ENCODE assay signal across 16 cellular contexts in the genomic region with DNA sequence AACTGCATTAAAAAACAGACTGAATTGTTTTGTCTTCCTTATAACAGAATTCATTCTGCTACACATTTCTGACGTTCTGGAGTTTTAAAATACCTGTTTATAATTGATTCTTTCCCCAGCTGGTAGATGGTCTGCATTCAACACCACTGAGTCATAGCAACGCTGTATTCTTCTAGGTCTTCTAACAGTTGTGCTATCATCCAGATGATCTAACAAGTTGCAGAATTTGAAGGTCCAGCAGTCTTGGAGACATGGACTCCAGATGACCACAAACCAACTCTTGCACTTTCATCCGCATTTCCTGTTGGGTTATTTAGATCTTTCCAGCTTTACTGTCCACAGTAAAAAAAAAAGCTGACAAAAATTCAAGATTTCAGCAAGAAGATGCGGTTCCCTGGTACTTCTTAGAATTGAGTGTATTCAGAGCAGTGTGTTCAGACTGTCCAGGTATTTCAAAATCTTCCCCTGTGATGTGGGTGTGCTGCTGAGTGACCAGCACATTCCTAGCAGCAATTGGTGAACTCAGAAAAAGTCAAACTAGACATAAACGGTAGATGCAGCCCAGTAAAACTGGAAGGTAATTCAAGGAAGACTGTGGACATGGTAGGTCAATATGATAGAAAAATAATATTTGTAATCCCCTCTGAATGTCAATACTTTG. TPM values are rescaled to one million over a fixed set of nuclear protein-coding genes. Genes with fewer than 3 reads are reported as not detected.
DNase-seq lines count a peak whose midpoint lies in the region; ATAC-seq and TF ChIP-seq lines count a peak whose summit lies in the region.
"Had no signal": no experiment of that assay in that cellular context is flagged by ENCODE, and none has a peak within 500 bp of the region (broad histone marks: within the 10 kb centered on the region; RNA-seq: fewer than 3 reads in every experiment).

No MANE protein-coding gene starts in this region.

- peaks cover 4% of the 10 kb centered on the region for H3K4me1 Mint-ChIP-seq in mesothelial cell of epicardium

- no peaks in the 10 kb centered on the region for H3K27me3 ChIP-seq in Panc1 (ENCODE audit: control insufficient read depth, insufficient read depth, low read length)
- H3K27me3 ChIP-seq in psoas muscle (ENCODE audit: insufficient read depth in 3 of 3, low read length in 2 of 3), result no peaks in the 10 kb centered on the region
- H3K27me3 ChIP-seq: neutrophil, spleen had no signal

- WGBS in psoas muscle, 3 donors, result 67 to 78% (median 70%) methylated on average over 5 of the region's 5 CpGs

- H3K27ac Mint-ChIP-seq in mesothelial cell of epicardium, result no peak overlapping the region

- ATAC-seq in Panc1, result no peak
- no peak for ATAC-seq in psoas muscle
- ATAC-seq in GM18505 (IDR thresholded peaks at IDR 0.05; ENCODE audit: unreplicated experiment), result no peak
- ATAC-seq in GM19351 (IDR thresholded peaks at IDR 0.05; ENCODE audit: unreplicated experiment), result no peak

- no peak overlapping the region for H3K4me3 Mint-ChIP-seq in mesothelial cell of epicardium

- BruUV-seq in Panc1 (replicated peaks; lab: Mats Ljungman, UMichigan), result no TSS peak

- H3K9me3 ChIP-seq in Panc1 (ENCODE audit: control insufficient read depth, insufficient read depth, low read depth, low read length), result no peaks in the 10 kb centered on the region
- no peaks in the 10 kb centered on the region for H3K9me3 ChIP-seq in psoas muscle
- H3K9me3 ChIP-seq: lower lobe of right lung, neutrophil, spleen had no signal

- TF ChIP-seq POLR2A in GM18505 (IDR thresholded peaks at IDR 0.05; ENCODE audit: borderline replicate concordance, extremely low read depth, insufficient read depth, insufficient read length), result no peak

- CTCF ChIA-PET in Panc1 (lab: Charles Lee), result interaction anchor here (0.6 kb wide), 1 partner anchor 60 kb away, joined by 4 read pairs; no protein-coding TSS in a partner anchor

- H3K36me3 Mint-ChIP-seq in mesothelial cell of epicardium, result peaks cover 23% of the 10 kb centered on the region

- no peaks in the 10 kb centered on the region for H3K27me3 Mint-ChIP-seq in mesothelial cell of epicardium (ENCODE audit: low read depth)

- H3K4me1 ChIP-seq in Panc1 (ENCODE audit: control insufficient read depth, insufficient read depth, low read length) (peaks cover 36% of the 10 kb centered on the region), psoas muscle (no peaks in the 10 kb centered on the region)
- H3K4me1 ChIP-seq: lower lobe of right lung had no signal

- in situ Hi-C loops in Panc1 (cut with HindIII; ENCODE audit: low pct_unique_long_range_greater_than_20kb, low sequenced_read_pairs), result no loop called here

- intact Hi-C loops in Panc1 (cut with micrococcal nuclease; ENCODE audit: unreplicated experiment), result no loop called here
- intact Hi-C loops in psoas muscle (cut with DNase I), result no loop called here

- POLR2A ChIA-PET in Panc1 (lab: Charles Lee), result interaction anchor here (0.7 kb wide), 1 partner anchor 162 kb away, joined by 5 read pairs; no protein-coding TSS in a partner anchor

- H3K9me3 Mint-ChIP-seq in mesothelial cell of epicardium, result no peaks in the 10 kb centered on the region

- TF ChIP-seq CTCF in Panc1 (IDR thresholded peaks at IDR 0.05) (no peak), fibroblast of mammary gland (conservative IDR thresholded peaks at IDR 0.05; ENCODE audit: control insufficient read depth, insufficient read depth, low read depth, low read length) (no peak), psoas muscle (IDR thresholded peaks at IDR 0.05) (no peak), mesothelial cell of epicardium (IDR thresholded peaks at IDR 0.05; ENCODE audit: unreplicated experiment) (no peak)

- DNase-seq in ELR (ENCODE audit: low read depth) (peak; percentile 95), Panc1 (ENCODE audit: low read depth, low spot score) (no peak), fibroblast of mammary gland (ENCODE audit: low read depth) (peak; percentile 73), psoas muscle (no peak), SIG-M5 treated with dmso at 0.1 percent for 504 hours (lab: John Stamatoyannopoulos, UW; ENCODE audit: unreplicated experiment) (no peak), mesothelial cell of epicardium (ENCODE audit: low spot score in 2 of 2, unreplicated experiment in 2 of 2) (no peak)
- DNase-seq: activated gamma-delta T cell, caudate nucleus, GOT3, lower lobe of right lung, MM.1S, NCI-H2171 treated with DMSO at 0.1 percent for 48 hours, spleen had no signal

- H3K27ac ChIP-seq in Panc1 (ENCODE audit: low read length) (peak overlapping the region; percentile 58), psoas muscle (peak overlapping the region; percentile 6)
- H3K27ac ChIP-seq: lower lobe of right lung, neutrophil, spleen had no signal

- H3K36me3 ChIP-seq in Panc1 (ENCODE audit: control insufficient read depth, insufficient read depth, low read length) (peaks cover 66% of the 10 kb centered on the region), psoas muscle (ENCODE audit: insufficient read depth in 1 of 2, low read depth in 1 of 2) (peaks cover 6 to 96% of the 10 kb centered on the region in 2 donors)

- H3K4me3 ChIP-seq in Panc1 (ENCODE audit: low read depth in 2 of 2, low read length in 2 of 2), result no peak overlapping the region
- no peak overlapping the region for H3K4me3 ChIP-seq in fibroblast of mammary gland (ENCODE audit: control insufficient read depth, low read depth, low read length)
- H3K4me3 ChIP-seq in psoas muscle, result no peak overlapping the region
- H3K4me3 ChIP-seq: lower lobe of right lung, spleen had no signal

RNA-seq across cellular contexts. Expression of gene CSNK1A1, which starts 50.2 kb away (rescaled TPM):
- 287 TPM for total RNA-seq in Panc1 (2021; ENCODE audit: unreplicated experiment)
- 190 TPM for polyA plus RNA-seq in Panc1 (2012; ENCODE audit: insufficient read length)
- 100 to 1,000 TPM; 139 to 394 (median 224) TPM for total RNA-seq in psoas muscle
- polyA plus RNA-seq in psoas muscle, result 100 to 1,000 TPM in 2 of 3 donors, 10 to 100 TPM in 1; 73.6 to 201 (median 142) TPM
- total RNA-seq in mesothelial cell of epicardium, result 246 to 254 TPM (median 248 TPM) in 3 replicates

Comparison
In these comparisons a context has a peak if more than half of its experiments do, and no peak if none do; other contexts are left out.
1. DNase-seq: peak in ELR (single experiment) and fibroblast of mammary gland (single experiment); none in Panc1 (single experiment), psoas muscle (0 of 2), SIG-M5 treated with dmso at 0.1 percent for 504 hours (single experiment) and mesothelial cell of epicardium (0 of 2).